In the genomic region with DNA sequence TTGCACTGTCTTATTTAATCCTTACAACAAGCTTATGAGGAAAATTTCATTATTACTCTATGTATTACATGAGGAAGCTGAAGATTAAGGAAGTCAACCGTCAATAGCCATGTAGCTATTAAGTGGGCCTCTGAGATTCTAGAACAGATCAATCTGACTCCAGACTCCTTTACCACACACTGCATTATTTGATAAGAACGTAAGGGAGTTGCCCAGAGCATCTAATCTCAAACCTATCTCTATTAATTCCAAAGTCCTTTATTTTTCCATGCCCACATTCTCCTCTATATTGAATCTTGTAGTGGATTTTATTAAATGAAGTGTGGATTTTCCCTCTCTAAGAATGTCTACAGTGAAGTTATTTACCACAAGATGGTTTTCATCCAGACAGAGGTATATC, we compare ENCODE assay signal across 24 cellular contexts.
DNase-seq lines count a peak whose midpoint lies in the region; ATAC-seq and TF ChIP-seq lines count a peak whose summit lies in the region.
"Had no signal": no experiment of that assay in that cellular context is flagged by ENCODE, and none has a peak within 500 bp of the region (broad histone marks: within the 10 kb centered on the region; RNA-seq: fewer than 3 reads in every experiment).

No MANE protein-coding gene starts in this region.

- H2BK120ac ChIP-seq in IMR-90 (ENCODE audit: low read depth, low read length) (peak overlapping the region; percentile 85; the same call in 1 of the 2 replicates), mesenchymal stem cell (ENCODE audit: low read depth, low read length) (no peak overlapping the region)

- no peak overlapping the region for H2AK9ac ChIP-seq in IMR-90 (replicated peaks; ENCODE audit: low read depth, low read length, poor library complexity)

- peaks cover 3 to 17% of the 10 kb centered on the region in 2 experiments; a peak in 2 of 4 replicates for H3K79me1 ChIP-seq in IMR-90 (ENCODE audit: low read depth in 1 of 2, low read length in 2 of 2)
- no peaks in the 10 kb centered on the region for H3K79me1 ChIP-seq in mesenchymal stem cell (replicated peaks; ENCODE audit: low read length, poor library complexity, severe bottlenecking)

- H3K4me1 ChIP-seq in IMR-90 (ENCODE audit: control insufficient read depth, insufficient read depth, low read length) (peaks cover 30% of the 10 kb centered on the region), mesenchymal stem cell (ENCODE audit: control insufficient read depth, insufficient read depth, low read depth, low read length) (peaks cover 11% of the 10 kb centered on the region)
- H3K4me1 ChIP-seq: heart left ventricle, spleen, testis had no signal

- CTCF ChIA-PET in Calu3 (lab: Charles Lee) (interaction anchor here (0.8 to 1.4 kb wide), 2 partner anchors 15 to 104 kb away, joined by 3 read pairs; no protein-coding TSS in a partner anchor), IMR-90 (lab: Yijun Ruan, JAX) (interaction anchor here (1.4 kb wide), 1 partner anchor 22 kb away, joined by 4 read pairs; no protein-coding TSS in a partner anchor)

- ATAC-seq in IMR-90 (ENCODE audit: low read depth) = no peak
- ATAC-seq: heart left ventricle, T-helper 17 cell had no signal

- no peaks in the 10 kb centered on the region for H3K27me3 Mint-ChIP-seq in Calu3 (ENCODE audit: unreplicated experiment)
- H3K27me3 Mint-ChIP-seq in activated naive CD8-positive, alpha-beta T cell treated with anti-CD3 and anti-CD28 coated beads for 36 hours = no peaks in the 10 kb centered on the region

- H2BK12ac ChIP-seq in mesenchymal stem cell (ENCODE audit: low read length in 2 of 2) = no peak overlapping the region

- H4K8ac ChIP-seq in IMR-90 (ENCODE audit: low read depth in 2 of 2, low read length in 2 of 2) = peak overlapping the region; percentile 55 to 61; a peak in 3 of 4 replicates
- no peak overlapping the region for H4K8ac ChIP-seq in mesenchymal stem cell (ENCODE audit: low read length)

- no peaks in the 10 kb centered on the region for H4K20me1 ChIP-seq in IMR-90 (ENCODE audit: insufficient read depth, low read length)

- H3K36me3 ChIP-seq in IMR-90 (ENCODE audit: control insufficient read depth, insufficient read depth, low read length) = no peaks in the 10 kb centered on the region
- H3K36me3 ChIP-seq in mesenchymal stem cell (ENCODE audit: control insufficient read depth in 1 of 2, insufficient read depth in 2 of 2, low read depth in 1 of 2, low read length in 2 of 2) = no peaks in the 10 kb centered on the region
- no peaks in the 10 kb centered on the region for H3K36me3 ChIP-seq in MG63
- H3K36me3 ChIP-seq: heart left ventricle, spleen had no signal

- no peak overlapping the region for H3K23ac ChIP-seq in IMR-90 (ENCODE audit: low read depth, low read length)
- no peak overlapping the region for H3K23ac ChIP-seq in mesenchymal stem cell (ENCODE audit: low read length in 2 of 2)

- H3K4me2 ChIP-seq in IMR-90 (ENCODE audit: low read depth, low read length) (no peak overlapping the region), mesenchymal stem cell (ENCODE audit: low read length, poor library complexity, severe bottlenecking) (no peak overlapping the region)

- peak overlapping the region; percentile 64 for H2BK5ac ChIP-seq in IMR-90 (ENCODE audit: low read depth, low read length, poor library complexity, severe bottlenecking)
- no peak overlapping the region for H2BK5ac ChIP-seq in mesenchymal stem cell (ENCODE audit: low read depth, low read length, poor library complexity, severe bottlenecking)

- H3K4me3 ChIP-seq in IMR-90 (ENCODE audit: insufficient read depth, low read depth, low read length) (no peak overlapping the region), mesenchymal stem cell (ENCODE audit: insufficient read depth in 1 of 2, low read depth in 1 of 2, low read length in 2 of 2) (no peak overlapping the region), MG63 (no peak overlapping the region)
- H3K4me3 ChIP-seq: dorsolateral prefrontal cortex, heart left ventricle, SK-N-MC, spleen, testis had no signal

- H3K27ac ChIP-seq in IMR-90 (ENCODE audit: insufficient read depth, low read length) (no peak overlapping the region), mesenchymal stem cell (ENCODE audit: low read length, poor library complexity, severe bottlenecking) (peak overlapping the region; percentile 67)
- H3K27ac ChIP-seq: dorsolateral prefrontal cortex, heart left ventricle, SK-N-MC, spleen, testis had no signal

- in situ Hi-C loops in IMR-90 (cut with MboI; ENCODE audit: low sequenced_read_pairs) = loop anchor here (25.0 kb wide), 1 partner anchor 103 kb away; no protein-coding TSS in a partner anchor

- H3K4me1 Mint-ChIP-seq in Calu3 (ENCODE audit: low read depth, unreplicated experiment) = peaks cover 44% of the 10 kb centered on the region
- H3K4me1 Mint-ChIP-seq in activated naive CD8-positive, alpha-beta T cell treated with anti-CD3 and anti-CD28 coated beads for 36 hours = peaks cover 69% of the 10 kb centered on the region
- H3K4me1 Mint-ChIP-seq: CD14-positive monocyte, naive B cell had no signal

- peak overlapping the region; percentile 86; the same call in 1 of the 2 replicates for H2BK20ac ChIP-seq in IMR-90 (ENCODE audit: low read depth, low read length)

- POLR2A ChIA-PET in IMR-90 (lab: Charles Lee; ENCODE audit: unreplicated experiment) = no interaction called here

- dilution Hi-C loops in IMR-90 (cut with HindIII; ENCODE audit: low sequenced_read_pairs, unreplicated experiment) = no loop called here

- TF ChIP-seq POLR2A in IMR-90 (IDR thresholded peaks at IDR 0.05; ENCODE audit: low read depth, low read length) = no peak

- H2AFZ ChIP-seq in IMR-90 (replicated peaks; ENCODE audit: low read length, poor library complexity) (no peak overlapping the region), mesenchymal stem cell (ENCODE audit: low read depth, low read length) (no peak overlapping the region)

- peaks cover 25% of the 10 kb centered on the region for H3K36me3 Mint-ChIP-seq in Calu3 (ENCODE audit: insufficient read depth, unreplicated experiment)
- H3K36me3 Mint-ChIP-seq in activated naive CD8-positive, alpha-beta T cell treated with anti-CD3 and anti-CD28 coated beads for 36 hours = peaks cover 3% of the 10 kb centered on the region
- H3K36me3 Mint-ChIP-seq: activated naive CD8-positive, alpha-beta T cell treated with anti-CD3 and anti-CD28 coated beads, Interleukin-2, amount 10 ng/mL, durations not matched to agents 7 days and 5 days; CD14-positive monocyte; IgD-negative memory B cell; naive B cell; stimulated activated effector memory CD8-positive, alpha-beta T cell treated with anti-CD3 and anti-CD28 coated beads, Interleukin-12 subunit alpha, Interleukin-12 subunit beta, amount 100 ng/mL, for 72 hours had no signal

- no peak for TF ChIP-seq RAD21 in IMR-90 (IDR thresholded peaks at IDR 0.05; ENCODE audit: low read length)

- no peak overlapping the region; the same call in 1 of the 2 replicates for H3K56ac ChIP-seq in IMR-90 (ENCODE audit: extremely low read depth, insufficient read depth, low read length)

- H3K4me3 Mint-ChIP-seq in Calu3 (ENCODE audit: low read depth, unreplicated experiment) = peak overlapping the region; percentile 37
- H3K4me3 Mint-ChIP-seq in activated naive CD8-positive, alpha-beta T cell treated with anti-CD3 and anti-CD28 coated beads for 36 hours = no peak overlapping the region
- H3K4me3 Mint-ChIP-seq: activated naive CD8-positive, alpha-beta T cell treated with anti-CD3 and anti-CD28 coated beads, Interleukin-2, amount 10 ng/mL, durations not matched to agents 7 days and 5 days; activated T-cell treated with anti-CD3 and anti-CD28 coated beads, Interleukin-2, amount 50 U/mL, for 72 hours; CD14-positive monocyte; IgD-negative memory B cell; naive B cell; stimulated activated effector memory CD8-positive, alpha-beta T cell treated with anti-CD3 and anti-CD28 coated beads, Interleukin-12 subunit alpha, Interleukin-12 subunit beta, amount 100 ng/mL, for 72 hours; T-helper 17 cell had no signal

- peak overlapping the region; percentile 90 for H3K27ac Mint-ChIP-seq in Calu3 (ENCODE audit: unreplicated experiment)
- peak overlapping the region; percentile 85 for H3K27ac Mint-ChIP-seq in activated naive CD8-positive, alpha-beta T cell treated with anti-CD3 and anti-CD28 coated beads for 36 hours
- H3K27ac Mint-ChIP-seq: activated naive CD8-positive, alpha-beta T cell treated with anti-CD3 and anti-CD28 coated beads, Interleukin-2, amount 10 ng/mL, durations not matched to agents 7 days and 5 days; activated T-cell treated with anti-CD3 and anti-CD28 coated beads, Interleukin-2, amount 50 U/mL, for 72 hours; CD14-positive monocyte; IgD-negative memory B cell; naive B cell; stimulated activated effector memory CD8-positive, alpha-beta T cell treated with anti-CD3 and anti-CD28 coated beads, Interleukin-12 subunit alpha, Interleukin-12 subunit beta, amount 100 ng/mL, for 72 hours; T-helper 17 cell had no signal

- H3K4ac ChIP-seq in IMR-90 (ENCODE audit: low read depth, low read length) (no peak overlapping the region; the same call in 1 of the 2 replicates), mesenchymal stem cell (ENCODE audit: low read depth in 1 of 2, low read length in 2 of 2) (no peak overlapping the region)

- WGBS in IMR-90 (ENCODE audit: extremely low coverage in 2 of 2, insufficient read length in 1 of 2), 2 experiments = no CpG with 5 or more reads among the region's 2 CpGs
- 94% methylated on average over 2 of the region's 2 CpGs for WGBS in mesenchymal stem cell

- H3K18ac ChIP-seq in IMR-90 (ENCODE audit: low read depth, low read length) (peak overlapping the region; percentile 16; the same call in 1 of the 2 replicates), mesenchymal stem cell (ENCODE audit: low read depth in 1 of 2, low read length in 2 of 2) (no peak overlapping the region)

- H3K9me1 ChIP-seq in IMR-90 (ENCODE audit: insufficient read depth, low read length) = peaks cover 17% of the 10 kb centered on the region

- no peak overlapping the region for H4K5ac ChIP-seq in IMR-90 (ENCODE audit: low read depth, low read length)

- no peaks in the 10 kb centered on the region for H3K9me3 Mint-ChIP-seq in Calu3 (ENCODE audit: low read depth, unreplicated experiment)
- H3K9me3 Mint-ChIP-seq in activated naive CD8-positive, alpha-beta T cell treated with anti-CD3 and anti-CD28 coated beads for 36 hours = no peaks in the 10 kb centered on the region
- H3K9me3 Mint-ChIP-seq: activated naive CD8-positive, alpha-beta T cell treated with anti-CD3 and anti-CD28 coated beads, Interleukin-2, amount 10 ng/mL, durations not matched to agents 7 days and 5 days; activated T-cell treated with anti-CD3 and anti-CD28 coated beads, Interleukin-2, amount 50 U/mL, for 72 hours; CD14-positive monocyte; IgD-negative memory B cell; naive B cell; stimulated activated effector memory CD8-positive, alpha-beta T cell treated with anti-CD3 and anti-CD28 coated beads, Interleukin-12 subunit alpha, Interleukin-12 subunit beta, amount 100 ng/mL, for 72 hours had no signal

- H3K14ac ChIP-seq in IMR-90 (replicated peaks; ENCODE audit: low read depth, low read length) (no peak overlapping the region), mesenchymal stem cell (ENCODE audit: low read length in 2 of 2) (no peak overlapping the region)

- DNase-seq in Calu3 (no peak), IMR-90 (no peak), mesenchymal stem cell (no peak), MG63 (no peak), NOMO-1 treated with DMSO at 0.1 percent for 48 hours (lab: John Stamatoyannopoulos, UW; ENCODE audit: unreplicated experiment) (no peak), GM03348 (ENCODE audit: low spot score) (no peak)
- no peak for DNase-seq in activated naive CD8-positive, alpha-beta T cell treated with anti-CD3 and anti-CD28 coated beads for 36 hours
- DNase-seq: activated naive CD8-positive, alpha-beta T cell treated with anti-CD3 and anti-CD28 coated beads, Interleukin-2, amount 10 ng/mL, durations not matched to agents 7 days and 5 days; cerebellar nuclear complex; dorsolateral prefrontal cortex; heart left ventricle; naive B cell; NCI-H1417; NCI-H2081 treated with DMSO at 0.1 percent for 48 hours; NCI-H510A treated with DMSO at 0.1 percent for 48 hours; NK-92 treated with Interleukin-12 subunit alpha and Interleukin-12 subunit beta, amount 100 ng/mL, for 24 hours; spleen; T-helper 17 cell; testis had no signal

- H3K27me3 ChIP-seq in IMR-90 (ENCODE audit: control insufficient read depth, insufficient read depth, low read length) (no peaks in the 10 kb centered on the region), mesenchymal stem cell (ENCODE audit: control insufficient read depth in 1 of 2, insufficient read depth in 1 of 2, low read length in 2 of 2) (no peaks in the 10 kb centered on the region), MG63 (no peaks in the 10 kb centered on the region)
- H3K27me3 ChIP-seq: dorsolateral prefrontal cortex, spleen, testis had no signal

- H2AK5ac ChIP-seq in IMR-90 (ENCODE audit: low read depth, low read length) (no peak overlapping the region), mesenchymal stem cell (ENCODE audit: low read length, severe bottlenecking) (no peak overlapping the region)

- TF ChIP-seq CTCF in Calu3 (IDR thresholded peaks at IDR 0.05; ENCODE audit: unreplicated experiment) (no peak), IMR-90 (conservative IDR thresholded peaks at IDR 0.05; ENCODE audit: low read depth, low read length) (no peak)

- H4K91ac ChIP-seq in IMR-90 (ENCODE audit: insufficient read depth, low read depth, low read length) (no peak overlapping the region), mesenchymal stem cell (ENCODE audit: low read length) (no peak overlapping the region)

- BruUV-seq in Calu3 (replicated peaks; lab: Mats Ljungman, UMichigan) (no TSS peak), IMR-90 (replicated peaks; lab: Mats Ljungman, UMichigan) (no TSS peak)

- no peaks in the 10 kb centered on the region for H3K9me3 ChIP-seq in IMR-90 (ENCODE audit: control insufficient read depth, insufficient read depth, low read length)
- H3K9me3 ChIP-seq in mesenchymal stem cell (ENCODE audit: control insufficient read depth, low read length) = no peaks in the 10 kb centered on the region
- H3K9me3 ChIP-seq in MG63 = no peaks in the 10 kb centered on the region
- H3K9me3 ChIP-seq: heart left ventricle, spleen, testis had no signal

- H2BK15ac ChIP-seq in IMR-90 (ENCODE audit: low read depth, low read length) (no peak overlapping the region), mesenchymal stem cell (ENCODE audit: low read depth, poor library complexity, severe bottlenecking) (no peak overlapping the region)

- H3K9ac ChIP-seq in IMR-90 (ENCODE audit: low read depth, low read length) (no peak overlapping the region), mesenchymal stem cell (ENCODE audit: low read length) (peak overlapping the region; percentile 35)

- intact Hi-C loops in Calu3 (cut with micrococcal nuclease; ENCODE audit: unreplicated experiment) = loop anchor here (2.0 to 10.0 kb wide), 2 partner anchors 105 to 219 kb away; no protein-coding TSS in a partner anchor
- intact Hi-C loops in IMR-90 (cut with micrococcal nuclease) = no loop called here
